In the genomic region with DNA sequence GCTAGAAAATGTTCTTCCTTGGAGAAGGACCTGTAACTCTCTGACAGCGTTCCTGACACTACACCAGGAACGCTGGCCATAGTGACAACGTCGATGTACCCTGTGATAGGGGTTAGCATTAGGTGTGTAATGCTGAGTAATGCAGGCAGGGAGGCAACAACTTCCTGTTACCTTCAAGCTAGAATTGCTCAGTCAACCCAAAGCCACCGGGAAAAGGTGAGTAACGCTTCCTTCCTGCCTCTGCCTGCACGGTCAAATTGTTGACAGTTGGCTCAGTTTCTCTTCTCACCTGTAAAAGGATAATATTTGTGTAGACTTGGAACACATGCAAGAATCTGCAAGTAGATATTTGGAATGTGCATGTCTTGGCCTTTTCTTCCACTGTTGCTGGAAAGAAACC, we compare ENCODE assay signal across 8 cellular contexts. TPM values are rescaled to one million over a fixed set of nuclear protein-coding genes. Genes with fewer than 3 reads are reported as not detected.
DNase-seq lines count a peak whose midpoint lies in the region; TF ChIP-seq lines count a peak whose summit lies in the region.
"Had no signal": no experiment of that assay in that cellular context is flagged by ENCODE, and none has a peak within 500 bp of the region (broad histone marks: within the 10 kb centered on the region; RNA-seq: fewer than 3 reads in every experiment).

No MANE protein-coding gene starts in this region.

- H3K36me3 ChIP-seq in Peyer's patch (no peaks in the 10 kb centered on the region), thymus (ENCODE audit: control insufficient read depth, insufficient read depth) (no peaks in the 10 kb centered on the region)

- H3K4me1 ChIP-seq in Peyer's patch, result peaks cover 0 to 42% (median 0%) of the 10 kb centered on the region in 4 donors
- peaks cover 28% of the 10 kb centered on the region for H3K4me1 ChIP-seq in thymus (ENCODE audit: control insufficient read depth, insufficient read depth, low read length)

- TF ChIP-seq CTCF in Peyer's patch (IDR thresholded peaks at IDR 0.05), result peak in 2 of 6 experiments; percentile 19 to 26

- no peak for TF ChIP-seq POLR2A in Peyer's patch (IDR thresholded peaks at IDR 0.05)

- H3K4me3 ChIP-seq in Peyer's patch, result no peak overlapping the region
- H3K4me3 ChIP-seq in thymus (ENCODE audit: low read length), result no peak overlapping the region

- DNase-seq in Peyer's patch (peak in 2 of 3 donors; percentile 31 to 86), kidney tubule cell (ENCODE audit: low spot score) (peak; percentile 86), ecto neural progenitor cell (ENCODE audit: low spot score) (no peak), NCI-H2196 treated with DMSO at 0.1 percent for 48 hours (lab: John Stamatoyannopoulos, UW; ENCODE audit: unreplicated experiment) (no peak), NCI-H187 treated with DMSO at 0.1 percent for 48 hours (lab: John Stamatoyannopoulos, UW) (no peak)
- peak; percentile 60 to 69 for DNase-seq in activated T-cell treated with anti-CD3 and anti-CD28 coated beads, Interleukin-2, amount 50 U/mL, for 48 hours
- DNase-seq: substantia nigra had no signal

- H3K9me3 ChIP-seq in Peyer's patch, result no peaks in the 10 kb centered on the region
- H3K9me3 ChIP-seq in thymus (ENCODE audit: control insufficient read depth), result no peaks in the 10 kb centered on the region

- peak overlapping the region in 3 of 4 donors; percentile 5 to 62 (median 61) for H3K27ac ChIP-seq in Peyer's patch
- peak overlapping the region; percentile 3 for H3K27ac ChIP-seq in thymus (ENCODE audit: low read depth)

- H3K27me3 ChIP-seq in Peyer's patch, result no peaks in the 10 kb centered on the region
- H3K27me3 ChIP-seq in thymus (ENCODE audit: control insufficient read depth, insufficient read depth), result no peaks in the 10 kb centered on the region

- 27% methylated on average over 7 of the region's 7 CpGs for WGBS in thymus

RNA-seq across cellular contexts. Expression of gene FAM110C, which starts 12.7 kb away (rescaled TPM):
- 10 to 100 TPM in 3 of 4 donors, 1 to 10 TPM in 1; 5.0 to 39.2 (median 28.3) TPM for total RNA-seq in Peyer's patch
- polyA plus RNA-seq in thymus, result 7.3 TPM

Comparison
In these comparisons a context has a peak if more than half of its experiments do, and no peak if none do; other contexts are left out.
1. DNase-seq: peak in Peyer's patch (2 of 3), activated T-cell treated with anti-CD3 and anti-CD28 coated beads, Interleukin-2, amount 50 U/mL, for 48 hours (2 of 2) and kidney tubule cell (single experiment); none in ecto neural progenitor cell (single experiment), NCI-H2196 treated with DMSO at 0.1 percent for 48 hours (single experiment) and NCI-H187 treated with DMSO at 0.1 percent for 48 hours (single experiment).